Comparison of ENCODE assay signal across 25 cellular contexts in genomic region chr2:109033171-109033570, GRCh38. TPM values are rescaled to one million over a fixed set of nuclear protein-coding genes. Genes with fewer than 3 reads are reported as not detected.
A peak's percentile ranks its signal among the peaks of the same experiment; 100 is the strongest.
DNase-seq lines count a peak whose midpoint lies in the region; ATAC-seq and TF ChIP-seq lines count a peak whose summit lies in the region.
"Had no signal": no experiment of that assay in that cellular context is flagged by ENCODE, and none has a peak within 500 bp of the region (broad histone marks: within the 10 kb centered on the region; RNA-seq: fewer than 3 reads in every experiment).

No MANE protein-coding gene starts in this region.

- peaks cover 10% of the 10 kb centered on the region for H3K9me3 ChIP-seq in BLaER1
- no peaks in the 10 kb centered on the region for H3K9me3 ChIP-seq in CD4-positive, CD25-positive, alpha-beta regulatory T cell (ENCODE audit: control insufficient read depth in 2 of 2, low read length in 2 of 2)
- H3K9me3 ChIP-seq: colonic mucosa, right atrium auricular region, tibial nerve had no signal

- H3K4me3 Mint-ChIP-seq in CD4-positive, CD25-positive, alpha-beta regulatory T cell = peak overlapping the region in 3 of 4 donors; percentile 78 to 83 (median 80)
- no peak overlapping the region for H3K4me3 Mint-ChIP-seq in activated CD4-positive, alpha-beta memory T cell treated with anti-CD3 and anti-CD28 coated beads for 36 hours
- H3K4me3 Mint-ChIP-seq in glutamatergic neuron (ENCODE audit: unreplicated experiment) = no peak overlapping the region
- no peak overlapping the region for H3K4me3 Mint-ChIP-seq in stimulated activated effector memory CD8-positive, alpha-beta T cell treated with anti-CD3 and anti-CD28 coated beads, Interleukin-12 subunit alpha, Interleukin-12 subunit beta, amount 100 ng/mL, for 72 hours
- H3K4me3 Mint-ChIP-seq: HFFc6 had no signal

- no peak overlapping the region for H3K27ac ChIP-seq in BLaER1
- peak overlapping the region; percentile 84 for H3K27ac ChIP-seq in CD4-positive, CD25-positive, alpha-beta regulatory T cell (ENCODE audit: insufficient read depth, low read length, poor library complexity, severe bottlenecking)
- H3K27ac ChIP-seq in caudate nucleus (ENCODE audit: low read depth, low read length) = no peak overlapping the region
- H3K27ac ChIP-seq: right atrium auricular region had no signal

- no peak overlapping the region for H3K9ac ChIP-seq in BLaER1

- no peaks in the 10 kb centered on the region for H4K20me1 ChIP-seq in BLaER1

- POLR2A ChIA-PET in activated CD4-positive, alpha-beta memory T cell treated with anti-CD3 and anti-CD28 coated beads for 36 hours (lab: Charles Lee) = interaction anchor here (0.9 kb wide), 1 partner anchor 33 kb away, joined by 3 read pairs; no protein-coding TSS in a partner anchor

- H3K27me3 Mint-ChIP-seq in CD4-positive, CD25-positive, alpha-beta regulatory T cell = peaks cover 5% of the 10 kb centered on the region
- no peaks in the 10 kb centered on the region for H3K27me3 Mint-ChIP-seq in activated CD4-positive, alpha-beta memory T cell treated with anti-CD3 and anti-CD28 coated beads for 36 hours
- H3K27me3 Mint-ChIP-seq in glutamatergic neuron (ENCODE audit: unreplicated experiment) = peaks cover 6% of the 10 kb centered on the region
- H3K27me3 Mint-ChIP-seq: stimulated activated naive CD8-positive, alpha-beta T cell treated with anti-CD3 and anti-CD28 coated beads, Interleukin-15, Interleukin-2, amounts not matched to agents 100 ng/mL and 50 ng/mL, for 24 hours had no signal

- H3K4me1 Mint-ChIP-seq in CD4-positive, CD25-positive, alpha-beta regulatory T cell = peaks cover 11 to 85% (median 56%) of the 10 kb centered on the region in 4 donors
- peaks cover 40% of the 10 kb centered on the region for H3K4me1 Mint-ChIP-seq in activated CD4-positive, alpha-beta memory T cell treated with anti-CD3 and anti-CD28 coated beads for 36 hours (ENCODE audit: low read depth)
- peaks cover 3% of the 10 kb centered on the region for H3K4me1 Mint-ChIP-seq in glutamatergic neuron (ENCODE audit: low read depth, unreplicated experiment)
- peaks cover 28% of the 10 kb centered on the region for H3K4me1 Mint-ChIP-seq in stimulated activated effector memory CD8-positive, alpha-beta T cell treated with anti-CD3 and anti-CD28 coated beads, Interleukin-12 subunit alpha, Interleukin-12 subunit beta, amount 100 ng/mL, for 72 hours

- DNase-seq in CD4-positive, CD25-positive, alpha-beta regulatory T cell = no peak
- no peak for DNase-seq in activated CD4-positive, alpha-beta memory T cell treated with anti-CD3 and anti-CD28 coated beads for 36 hours
- DNase-seq in glutamatergic neuron = no peak
- DNase-seq in stimulated activated effector memory CD8-positive, alpha-beta T cell treated with anti-CD3 and anti-CD28 coated beads, Interleukin-12 subunit alpha, Interleukin-12 subunit beta, amount 100 ng/mL, for 72 hours (ENCODE audit: low spot score in 2 of 2) = no peak
- no peak for DNase-seq in caudate nucleus (lab: John Stamatoyannopoulos, UW)
- DNase-seq: activated CD4-positive, alpha-beta T cell treated with anti-CD3 and anti-CD28 coated beads, Interleukin-2, amount 50 U/mL, for 1 hour; activated T-cell treated with anti-CD3 and anti-CD28 coated beads, Interleukin-2, amount 50 U/mL, for 72 hours; colonic mucosa; HFFc6; NCI-H1048; NCI-H2029 treated with DMSO at 0.1 percent for 48 hours; Right ventricle myocardium superior; stimulated activated CD4-positive, alpha-beta T cell treated with anti-CD3 and anti-CD28 coated beads, Interleukin-12 subunit alpha, Interleukin-12 subunit beta, amount 100 ng/mL, for 4 hours; stimulated activated CD4-positive, alpha-beta T cell treated with anti-CD3 and anti-CD28 coated beads, Interleukin-4, amount 100 ng/mL, for 4 hours; SW 1271 had no signal

- H3K36me3 ChIP-seq in BLaER1 = no peaks in the 10 kb centered on the region
- H3K36me3 ChIP-seq in CD4-positive, CD25-positive, alpha-beta regulatory T cell (ENCODE audit: control insufficient read depth, insufficient read depth, low read length) = no peaks in the 10 kb centered on the region
- H3K36me3 ChIP-seq: colonic mucosa, right atrium auricular region, tibial nerve had no signal

- no peaks in the 10 kb centered on the region for H3K9me3 Mint-ChIP-seq in CD4-positive, CD25-positive, alpha-beta regulatory T cell
- H3K9me3 Mint-ChIP-seq in activated CD4-positive, alpha-beta memory T cell treated with anti-CD3 and anti-CD28 coated beads for 36 hours = peaks cover 3% of the 10 kb centered on the region
- H3K9me3 Mint-ChIP-seq in glutamatergic neuron (ENCODE audit: unreplicated experiment) = peaks cover 7% of the 10 kb centered on the region
- no peaks in the 10 kb centered on the region for H3K9me3 Mint-ChIP-seq in stimulated activated effector memory CD8-positive, alpha-beta T cell treated with anti-CD3 and anti-CD28 coated beads, Interleukin-12 subunit alpha, Interleukin-12 subunit beta, amount 100 ng/mL, for 72 hours
- H3K9me3 Mint-ChIP-seq: HFFc6; stimulated activated naive CD8-positive, alpha-beta T cell treated with anti-CD3 and anti-CD28 coated beads, Interleukin-15, Interleukin-2, amounts not matched to agents 100 ng/mL and 50 ng/mL, for 24 hours had no signal

- no peaks in the 10 kb centered on the region for H3K36me3 Mint-ChIP-seq in CD4-positive, CD25-positive, alpha-beta regulatory T cell
- H3K36me3 Mint-ChIP-seq in activated CD4-positive, alpha-beta memory T cell treated with anti-CD3 and anti-CD28 coated beads for 36 hours = peaks cover 3% of the 10 kb centered on the region
- peaks cover 5% of the 10 kb centered on the region for H3K36me3 Mint-ChIP-seq in glutamatergic neuron (ENCODE audit: unreplicated experiment)
- H3K36me3 Mint-ChIP-seq in stimulated activated effector memory CD8-positive, alpha-beta T cell treated with anti-CD3 and anti-CD28 coated beads, Interleukin-12 subunit alpha, Interleukin-12 subunit beta, amount 100 ng/mL, for 72 hours = no peaks in the 10 kb centered on the region

- no peak for TF ChIP-seq CTCF in glutamatergic neuron (IDR thresholded peaks at IDR 0.05; ENCODE audit: partially characterized antibody, unreplicated experiment)

- intact Hi-C loops in activated CD4-positive, alpha-beta memory T cell treated with anti-CD3 and anti-CD28 coated beads for 36 hours (cut with micrococcal nuclease) = loop anchor here (5.0 kb wide), 1 partner anchor 76 kb away; no protein-coding TSS in a partner anchor

- H3K4me2 ChIP-seq in BLaER1 = peak overlapping the region; percentile 92; the same call in 1 of the 2 replicates

- H3K27me3 ChIP-seq in BLaER1 = no peaks in the 10 kb centered on the region
- no peaks in the 10 kb centered on the region for H3K27me3 ChIP-seq in CD4-positive, CD25-positive, alpha-beta regulatory T cell (ENCODE audit: control insufficient read depth, insufficient read depth, low read length)
- H3K27me3 ChIP-seq: colonic mucosa, right atrium auricular region had no signal

- CTCF ChIA-PET in activated CD4-positive, alpha-beta memory T cell treated with anti-CD3 and anti-CD28 coated beads for 36 hours (lab: Charles Lee) = interaction anchor here (1.8 kb wide), 1 partner anchor 477 kb away, joined by 5 read pairs; no protein-coding TSS in a partner anchor

- no peak for ATAC-seq in CD4-positive, CD25-positive, alpha-beta regulatory T cell (ENCODE audit: low read depth in 2 of 2)
- no peak for ATAC-seq in HG03025 (IDR thresholded peaks at IDR 0.05; ENCODE audit: low FRiP score, unreplicated experiment)
- no peak for ATAC-seq in GM19035 (IDR thresholded peaks at IDR 0.05; ENCODE audit: unreplicated experiment)
- ATAC-seq in stimulated activated effector memory CD8-positive, alpha-beta T cell treated with anti-CD3 and anti-CD28 coated beads, Interleukin-12 subunit alpha, Interleukin-12 subunit beta, amount 100 ng/mL, for 72 hours = no peak

- H3K4me3 ChIP-seq in BLaER1 = no peak overlapping the region
- H3K4me3 ChIP-seq in CD4-positive, CD25-positive, alpha-beta regulatory T cell (ENCODE audit: low read depth, low read length) = peak overlapping the region; percentile 81
- H3K4me3 ChIP-seq: colonic mucosa, lung, right atrium auricular region had no signal

- peaks cover 18% of the 10 kb centered on the region for H3K4me1 ChIP-seq in BLaER1
- H3K4me1 ChIP-seq in CD4-positive, CD25-positive, alpha-beta regulatory T cell (ENCODE audit: control insufficient read depth, insufficient read depth, low read length, poor library complexity, severe bottlenecking) = peaks cover 64% of the 10 kb centered on the region

- peak overlapping the region; percentile 75 to 99 (median 83) for H3K27ac Mint-ChIP-seq in CD4-positive, CD25-positive, alpha-beta regulatory T cell
- peak overlapping the region; percentile 44 for H3K27ac Mint-ChIP-seq in activated CD4-positive, alpha-beta memory T cell treated with anti-CD3 and anti-CD28 coated beads for 36 hours
- H3K27ac Mint-ChIP-seq in glutamatergic neuron (ENCODE audit: unreplicated experiment) = peak overlapping the region; percentile 17
- H3K27ac Mint-ChIP-seq in stimulated activated effector memory CD8-positive, alpha-beta T cell treated with anti-CD3 and anti-CD28 coated beads, Interleukin-12 subunit alpha, Interleukin-12 subunit beta, amount 100 ng/mL, for 72 hours = no peak overlapping the region
- H3K27ac Mint-ChIP-seq: activated T-cell treated with anti-CD3 and anti-CD28 coated beads, Interleukin-2, amount 50 U/mL, for 72 hours; HFFc6 had no signal

RNA-seq across cellular contexts. Expression of gene EDAR, which starts 44.2 kb away (rescaled TPM):
- total RNA-seq in CD4-positive, CD25-positive, alpha-beta regulatory T cell = 3.2 TPM
- polyA plus RNA-seq in CD4-positive, CD25-positive, alpha-beta regulatory T cell = 1 to 10 TPM; 1.4 to 6.7 (median 2.6) TPM
- under 1 TPM; 0.31 to 0.36 TPM for total RNA-seq in activated CD4-positive, alpha-beta memory T cell treated with anti-CD3 and anti-CD28 coated beads for 36 hours
- total RNA-seq in glutamatergic neuron (ENCODE audit: unreplicated experiment) = not detected
- total RNA-seq: fibroblast of lung, HFFc6, LHCN-M2, osteoblast, right atrium auricular region had no signal
- polyA plus RNA-seq: fibroblast of lung had no signal

Comparison
In these comparisons a context has a peak if more than half of its experiments do, and no peak if none do; other contexts are left out.
1. H3K4me3 Mint-ChIP-seq: peak in CD4-positive, CD25-positive, alpha-beta regulatory T cell (3 of 4); none in activated CD4-positive, alpha-beta memory T cell treated with anti-CD3 and anti-CD28 coated beads for 36 hours (single experiment), glutamatergic neuron (single experiment) and stimulated activated effector memory CD8-positive, alpha-beta T cell treated with anti-CD3 and anti-CD28 coated beads, Interleukin-12 subunit alpha, Interleukin-12 subunit beta, amount 100 ng/mL, for 72 hours (single experiment).